8 cellular contexts compared by ENCODE assay signal in genomic region chr20:31879143-31879987, GRCh38. TPM values are rescaled to one million over a fixed set of nuclear protein-coding genes. Genes with fewer than 3 reads are reported as not detected.
DNase-seq lines count a peak whose midpoint lies in the region; ATAC-seq and TF ChIP-seq lines count a peak whose summit lies in the region.

No MANE protein-coding gene starts in this region.

- no peaks in the 10 kb centered on the region for H3K79me2 ChIP-seq in DND-41 (ENCODE audit: insufficient read depth, low read length)
- H3K79me2 ChIP-seq in GM23338 (replicated peaks; ENCODE audit: insufficient read depth) = no peaks in the 10 kb centered on the region

- no peak for TF ChIP-seq CTCF in DND-41 (IDR thresholded peaks at IDR 0.05; ENCODE audit: borderline replicate concordance, extremely low read depth, low read length, poor library complexity, severe bottlenecking)
- TF ChIP-seq CTCF in GM23338 (conservative IDR thresholded peaks at IDR 0.05; ENCODE audit: low read depth in 2 of 2) = peak; percentile 18 to 21; a peak in 2 of 4 replicates
- TF ChIP-seq CTCF in LNCaP clone FGC (IDR thresholded peaks at IDR 0.05; ENCODE audit: control insufficient read depth, extremely low read depth, insufficient read depth) = no peak
- no peak for TF ChIP-seq CTCF in RWPE1 (conservative IDR thresholded peaks at IDR 0.05; ENCODE audit: low read depth)
- TF ChIP-seq CTCF in fibroblast of villous mesenchyme (IDR thresholded peaks at IDR 0.05; ENCODE audit: insufficient read depth, low read depth, low read length) = peak; percentile 15
- no peak for TF ChIP-seq CTCF in nephron (IDR thresholded peaks at IDR 0.05; ENCODE audit: unreplicated experiment in 3 of 3)

- H3K4me1 Mint-ChIP-seq in GM23338 (no peaks in the 10 kb centered on the region), nephron (peaks cover 6% of the 10 kb centered on the region)

- H3K9me3 ChIP-seq in DND-41 (ENCODE audit: insufficient read depth, low read length, severe bottlenecking) = no peaks in the 10 kb centered on the region

- peaks cover 13% of the 10 kb centered on the region for H3K4me1 ChIP-seq in DND-41 (ENCODE audit: insufficient read depth, low read length)
- no peaks in the 10 kb centered on the region for H3K4me1 ChIP-seq in GM23338 (ENCODE audit: insufficient read depth)

- H3K9me3 Mint-ChIP-seq in GM23338 (peaks cover 21% of the 10 kb centered on the region), nephron (peaks cover 2% of the 10 kb centered on the region)

- no peaks in the 10 kb centered on the region for H3K9me2 ChIP-seq in GM23338 (ENCODE audit: insufficient read depth)

- no peaks in the 10 kb centered on the region for H3K27me3 ChIP-seq in DND-41 (ENCODE audit: insufficient read depth, low read length, poor library complexity)
- peaks cover 21% of the 10 kb centered on the region for H3K27me3 ChIP-seq in GM23338 (ENCODE audit: insufficient read depth)

- H3K9ac ChIP-seq in DND-41 (ENCODE audit: low read depth, low read length) = peak overlapping the region; percentile 45

- 0 out of 2 replicates have a peak, but pooled peaks cover 6% of the 10 kb centered on the region for H3F3A ChIP-seq in GM23338 (replicated peaks; ENCODE audit: low read depth)

- H3K36me3 Mint-ChIP-seq in GM23338 (ENCODE audit: low read depth) (no peaks in the 10 kb centered on the region; the same call in 2 of the 3 replicates), nephron (ENCODE audit: low read depth) (peaks cover 4% of the 10 kb centered on the region)

- H3K4me2 ChIP-seq in DND-41 (ENCODE audit: insufficient read depth, low read length) = peak overlapping the region; percentile 81
- peak overlapping the region; percentile 88 for H3K4me2 ChIP-seq in GM23338

- H3K36me3 ChIP-seq in DND-41 (ENCODE audit: insufficient read depth, low read length) = no peaks in the 10 kb centered on the region
- H3K36me3 ChIP-seq in GM23338 (ENCODE audit: insufficient read depth) = no peaks in the 10 kb centered on the region

- H3K27ac Mint-ChIP-seq in GM23338 = peak overlapping the region; percentile 73
- H3K27ac Mint-ChIP-seq in nephron = peak overlapping the region; percentile 48 to 90 (median 80)

- ATAC-seq in DND-41 (ENCODE audit: insufficient read depth, low read depth) (peak; percentile 80), GM23338 (peak; percentile 99)

- H4K20me1 ChIP-seq in DND-41 (ENCODE audit: insufficient read depth, low read length) = no peaks in the 10 kb centered on the region
- no peaks in the 10 kb centered on the region for H4K20me1 ChIP-seq in GM23338 (replicated peaks; ENCODE audit: insufficient read depth)

- H3K4me3 Mint-ChIP-seq in GM23338 = peak overlapping the region; percentile 89
- H3K4me3 Mint-ChIP-seq in nephron = peak overlapping the region; percentile 90 to 97 (median 91)

- H3K27ac ChIP-seq in DND-41 (ENCODE audit: low read length) (peak overlapping the region; percentile 42), GM23338 (ENCODE audit: low read depth) (no peak overlapping the region), RWPE1 (peak overlapping the region; percentile 64)

- peaks cover 10% of the 10 kb centered on the region for H3K27me3 Mint-ChIP-seq in GM23338 (ENCODE audit: insufficient read depth, low read depth, poor library complexity)
- no peaks in the 10 kb centered on the region for H3K27me3 Mint-ChIP-seq in nephron (ENCODE audit: low read depth)

- H2AFZ ChIP-seq in DND-41 (ENCODE audit: low read depth, low read length) = peak overlapping the region; percentile 89
- H2AFZ ChIP-seq in GM23338 = peak overlapping the region; percentile 94

- DNase-seq in DND-41 (peak; percentile 67), GM23338 (ENCODE audit: low spot score) (peak; percentile 100), LNCaP clone FGC (ENCODE audit: low read depth) (peak; percentile 88), RWPE1 (ENCODE audit: low spot score) (peak; percentile 99), fibroblast of villous mesenchyme (ENCODE audit: low read depth) (peak; percentile 96)
- DNase-seq in activated effector memory CD4-positive, alpha-beta T cell treated with Interleukin-2 at 50 U/mL for 16 hours = peak; percentile 64
- DNase-seq in stimulated activated naive CD4-positive, alpha-beta T cell treated with Interleukin-2 at 50 U/mL for 16 hours (lab: John Stamatoyannopoulos, UW) = peak; percentile 81

- H3K4me3 ChIP-seq in DND-41 (ENCODE audit: low read depth in 1 of 2, low read length in 2 of 2) (peak overlapping the region in 1 of 2 experiments; percentile 55; a peak in 2 of 4 replicates), GM23338 (peak overlapping the region; percentile 71), LNCaP clone FGC (ENCODE audit: low read depth, low read length) (peak overlapping the region; percentile 69), fibroblast of villous mesenchyme (ENCODE audit: low read depth, low read length) (peak overlapping the region; percentile 72)

- POLR2A ChIA-PET in RWPE1 (lab: Yijun Ruan, JAX; ENCODE audit: low non-redundant PET) = interaction anchor here (0.9 to 1.4 kb wide), 4 partner anchors 11 to 73 kb away, joined by 3 to 4 read pairs (median 4); partner anchors contain the start of gene PDRG1

- CTCF ChIA-PET in RWPE1 (lab: Yijun Ruan, JAX) = interaction anchor here (0.5 to 2.1 kb wide), 6 partner anchors 33 to 153 kb away, joined by 3 to 8 read pairs (median 4); partner anchors contain the start of gene PDRG1

TF ChIP-seq in GM23338, 12 proteins besides CTCF, POLR2A, EP300 and RAD21:
- TF ChIP-seq EZH2 (IDR thresholded peaks at IDR 0.05; ENCODE audit: low read depth, unreplicated experiment) (peak; percentile 44), CREB1 (CRISPR knock-in tag; IDR thresholded peaks at IDR 0.05; ENCODE audit: low read depth) (no peak), POLR2AphosphoS5 (IDR thresholded peaks at IDR 0.05; ENCODE audit: low read depth) (peak; percentile 66)

RNA-seq across cellular contexts. Expression of gene TTLL9, which starts 8.9 kb away (rescaled TPM):
- 0.39 TPM in 1 of 2 replicates, not detected in the other for total RNA-seq in GM23338 (2014; rRNA removed; shearing (Covaris generic))
- polyA plus RNA-seq in GM23338 (2016; fragmentation: Nextera tagmentation; extraction: Ambion mirVana) = not detected in 2 replicates
- total RNA-seq in fibroblast of villous mesenchyme = not detected in 2 replicates

RNA-seq across cellular contexts. Expression of gene DUSP15, which starts 9.0 kb away (rescaled TPM):
- total RNA-seq in GM23338 (2014; rRNA removed; shearing (Covaris generic)) = 2.8 and 5.9 TPM in 2 replicates
- 0.61 and 0.99 TPM in 2 replicates for polyA plus RNA-seq in GM23338 (2016; fragmentation: Nextera tagmentation; extraction: Ambion mirVana)
- 0.32 TPM in 1 of 2 replicates, not detected in the other for total RNA-seq in fibroblast of villous mesenchyme

RNA-seq across cellular contexts. Expression of gene FOXS1, which starts 34.0 kb away (rescaled TPM):
- not detected in 2 replicates for total RNA-seq in GM23338 (2014; rRNA removed; shearing (Covaris generic))
- 0.26 TPM in 1 of 2 replicates, not detected in the other for polyA plus RNA-seq in GM23338 (2016; fragmentation: Nextera tagmentation; extraction: Ambion mirVana)
- total RNA-seq in fibroblast of villous mesenchyme = 1.7 and 2.9 TPM in 2 replicates

Comparison
In these comparisons a context has a peak if more than half of its experiments do, and no peak if none do; other contexts are left out.
1. CTCF ChIP-seq: peak in GM23338 (2 of 2) and fibroblast of villous mesenchyme (single experiment); none in DND-41 (single experiment), LNCaP clone FGC (single experiment), RWPE1 (single experiment) and nephron (0 of 3).
2. Peak in every context shown above with its lines, with median percentiles within 50 percentile points of each other: DNase-seq.